Comparison of ENCODE assay signal across 8 cellular contexts in the genomic region with DNA sequence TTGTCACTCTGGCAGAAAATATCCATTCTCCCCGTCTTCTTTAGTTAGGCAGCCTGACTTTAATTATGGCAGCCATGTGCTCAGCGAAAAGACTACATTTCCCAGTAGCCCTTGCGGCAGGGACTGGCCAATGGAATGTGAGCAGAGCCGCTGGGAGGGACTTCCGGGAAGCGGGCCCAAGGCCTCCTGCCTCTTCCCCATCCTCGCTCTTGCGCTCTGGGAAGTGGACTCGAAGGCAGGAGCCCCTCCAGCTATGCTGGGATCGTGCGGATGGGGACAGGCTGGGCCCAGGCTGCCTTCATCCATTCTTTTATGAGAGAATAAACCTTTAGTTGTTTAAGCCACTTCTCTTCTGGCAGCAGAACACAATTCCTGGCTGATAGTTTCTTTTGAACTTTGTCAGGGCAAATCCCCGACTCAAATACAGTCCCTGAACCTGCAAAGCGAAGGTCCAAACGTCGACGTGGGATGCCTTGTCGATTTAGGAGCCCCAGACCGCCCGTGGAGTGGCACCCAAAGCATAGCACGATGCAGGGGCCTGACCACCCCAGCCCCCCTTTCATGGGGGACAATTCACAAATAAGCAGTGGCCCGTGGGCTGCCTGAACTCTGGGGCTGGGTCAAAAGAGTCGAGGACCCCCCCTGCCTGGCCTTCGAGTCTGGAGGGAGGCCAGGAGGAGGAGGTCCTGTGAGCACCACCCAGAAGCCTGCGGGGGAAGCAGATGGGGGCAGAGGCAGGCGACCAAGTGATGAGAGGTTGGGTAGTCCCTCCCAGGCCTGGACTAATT. TPM values are rescaled to one million over a fixed set of nuclear protein-coding genes. Genes with fewer than 3 reads are reported as not detected.
A peak's percentile ranks its signal among the peaks of the same experiment; 100 is the strongest.
DNase-seq lines count a peak whose midpoint lies in the region; ATAC-seq, FAIRE-seq and TF ChIP-seq lines count a peak whose summit lies in the region.

No MANE protein-coding gene starts in this region.

- no peak overlapping the region for H3K27ac ChIP-seq in AG04450 (ENCODE audit: low read depth, low read length)

- peaks cover 5% of the 10 kb centered on the region; the same call in 1 of the 2 replicates for H3K9me3 ChIP-seq in AG04450 (ENCODE audit: control insufficient read depth, insufficient read depth, low read length)

- peak; percentile 72 for DNase-seq in AG04450 (ENCODE audit: low read depth, low spot score)
- peak; percentile 86 to 94 for DNase-seq in NCI-H446 (lab: John Stamatoyannopoulos, UW)
- DNase-seq in activated CD4-positive, CD25-positive, alpha-beta regulatory T cell treated with anti-CD3 and anti-CD28 coated beads, Interleukin-2, amount 50 U/mL, for 16 hours (ENCODE audit: low read depth, low spot score) = peak; percentile 72
- DNase-seq in bronchial epithelial cell (ENCODE audit: low read depth) = peak; percentile 79
- peak; percentile 80 for DNase-seq in kidney tubule cell (ENCODE audit: low spot score)
- DNase-seq in stimulated activated CD4-positive, alpha-beta T cell treated with anti-CD3 and anti-CD28 coated beads, Interleukin-2, amount 100 ng/mL, for 48 hours = peak; percentile 79 to 82

- CTCF ChIA-PET in AG04450 (lab: Charles Lee) = interaction anchor here (8.4 kb wide), 1 partner anchor 135 kb away, joined by 70 read pairs; no protein-coding TSS in a partner anchor

- no peak for TF ChIP-seq CTCF in AG04450 (IDR thresholded peaks at IDR 0.05; ENCODE audit: low read depth, low read length)
- TF ChIP-seq CTCF in bronchial epithelial cell (IDR thresholded peaks at IDR 0.05; ENCODE audit: insufficient read depth, low read length, severe bottlenecking) = no peak

- H3K4me3 ChIP-seq in AG04450 (ENCODE audit: low read depth, low read length) = no peak overlapping the region
- H3K4me3 ChIP-seq in bronchial epithelial cell (ENCODE audit: low read depth, low read length) = peak overlapping the region; percentile 8

- no peak for FAIRE-seq in bronchial epithelial cell (lab: Jason Lieb, UNC)

- POLR2A ChIA-PET in AG04450 (lab: Yijun Ruan, JAX) = no interaction called here

- no peaks in the 10 kb centered on the region for H3K27me3 ChIP-seq in AG04450 (ENCODE audit: control insufficient read depth, insufficient read depth, low read length)
- no peaks in the 10 kb centered on the region for H3K27me3 ChIP-seq in bronchial epithelial cell (ENCODE audit: control insufficient read depth, insufficient read depth, low read length)

- ATAC-seq in GM18909 (IDR thresholded peaks at IDR 0.05; ENCODE audit: poor library complexity, unreplicated experiment) = peak; percentile 86
- peak; percentile 82 for ATAC-seq in HG03135 (IDR thresholded peaks at IDR 0.05; ENCODE audit: unreplicated experiment)

- H3K36me3 ChIP-seq in bronchial epithelial cell (ENCODE audit: control insufficient read depth, insufficient read depth, low read length) = no peaks in the 10 kb centered on the region

RNA-seq across cellular contexts. Expression of gene LRTM2, which starts 15.6 kb away (rescaled TPM):
- polyA plus RNA-seq in AG04450 (2011; rRNA removed) = not detected in 2 replicates
- not detected in 2 replicates for polyA minus RNA-seq in AG04450 (2011; rRNA and poly(A)+ RNA removed)
- not detected in 2 replicates for total RNA-seq in bronchial epithelial cell
